Comparison of ENCODE assay signal across 1 cellular context in genomic region chr6:128498244-128498643, GRCh38.
TF ChIP-seq lines count a peak whose summit lies in the region.

No MANE protein-coding gene starts in this region.

TF ChIP-seq in H1, 55 proteins besides CTCF, POLR2A, EP300 and RAD21:
- TF ChIP-seq, protein P1, sequence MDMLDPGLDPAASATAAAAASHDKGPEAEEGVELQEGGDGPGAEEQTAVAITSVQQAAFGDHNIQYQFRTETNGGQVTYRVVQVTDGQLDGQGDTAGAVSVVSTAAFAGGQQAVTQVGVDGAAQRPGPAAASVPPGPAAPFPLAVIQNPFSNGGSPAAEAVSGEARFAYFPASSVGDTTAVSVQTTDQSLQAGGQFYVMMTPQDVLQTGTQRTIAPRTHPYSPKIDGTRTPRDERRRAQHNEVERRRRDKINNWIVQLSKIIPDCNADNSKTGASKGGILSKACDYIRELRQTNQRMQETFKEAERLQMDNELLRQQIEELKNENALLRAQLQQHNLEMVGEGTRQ (IDR thresholded peaks at IDR 0.05; ENCODE audit: low read length): no peak
- TF ChIP-seq CHD7 (IDR thresholded peaks at IDR 0.05; ENCODE audit: insufficient replicate concordance, low read length) (no peak), CBX8 (IDR thresholded peaks at IDR 0.05; ENCODE audit: borderline replicate concordance, low read depth, low read length) (no peak), ZNF274 (IDR thresholded peaks at IDR 0.05; ENCODE audit: borderline replicate concordance, extremely low read depth, low read length) (no peak), JUN (IDR thresholded peaks at IDR 0.05; ENCODE audit: low read depth, low read length) (no peak), TCF12 (IDR thresholded peaks at IDR 0.05; ENCODE audit: low read depth, low read length) (no peak), E2F6 (IDR thresholded peaks at IDR 0.05) (no peak)
